ENCODE assay signal across 8 cellular contexts in genomic region chr7:73683056-73683915, GRCh38. TPM values are rescaled to one million over a fixed set of nuclear protein-coding genes. Genes with fewer than 3 reads are reported as not detected.
DNase-seq lines count a peak whose midpoint lies in the region; ATAC-seq and TF ChIP-seq lines count a peak whose summit lies in the region.

BUD23 (plus strand) TSS chr7:73683597; CDS start chr7:73683626, 29 bp downstream.
DNAJC30 (minus strand) TSS chr7:73683453; CDS start chr7:73683423, 30 bp downstream.

- H3K27ac ChIP-seq in GM23338 (ENCODE audit: low read depth), result peak within 1 kb of the TSS; percentile 94

- H3K4me1 Mint-ChIP-seq in GM23338 (peaks cover 17% of the 10 kb centered on the region), natural killer cell (peaks cover 30% of the 10 kb centered on the region in 2 donors)

- peaks cover 13% of the 10 kb centered on the region for H3K36me3 ChIP-seq in GM23338 (ENCODE audit: insufficient read depth)

- ATAC-seq in GM23338 (peak; percentile 91), natural killer cell (peak; percentile 96 to 98 (median 97))

- H3K79me2 ChIP-seq in GM23338 (replicated peaks; ENCODE audit: insufficient read depth), result peaks cover 83% of the 10 kb centered on the region

- H4K20me1 ChIP-seq in GM23338 (replicated peaks; ENCODE audit: insufficient read depth), result peaks cover 14% of the 10 kb centered on the region

- no peaks in the 10 kb centered on the region for H3K9me2 ChIP-seq in GM23338 (ENCODE audit: insufficient read depth)

- H3K4me3 Mint-ChIP-seq in GM23338, result peak within 1 kb of the TSS; percentile 95
- H3K4me3 Mint-ChIP-seq in natural killer cell, result peak within 1 kb of the TSS; percentile 99

- TF ChIP-seq CTCF in GM23338 (conservative IDR thresholded peaks at IDR 0.05; ENCODE audit: low read depth in 2 of 2), result no peak
- no peak for TF ChIP-seq CTCF in fibroblast of mammary gland (conservative IDR thresholded peaks at IDR 0.05; ENCODE audit: control insufficient read depth, insufficient read depth, low read depth, low read length)
- TF ChIP-seq CTCF in natural killer cell (IDR thresholded peaks at IDR 0.05), result no peak

- peaks cover 30% of the 10 kb centered on the region for H3K36me3 Mint-ChIP-seq in GM23338 (ENCODE audit: low read depth)
- no peaks in the 10 kb centered on the region for H3K36me3 Mint-ChIP-seq in natural killer cell

- peaks cover 9% of the 10 kb centered on the region for H3K4me1 ChIP-seq in GM23338 (ENCODE audit: insufficient read depth)

- H3K27me3 Mint-ChIP-seq in GM23338 (ENCODE audit: insufficient read depth, low read depth, poor library complexity) (peaks cover 11% of the 10 kb centered on the region), natural killer cell (ENCODE audit: low read depth in 2 of 2) (no peaks in the 10 kb centered on the region)

- H3F3A ChIP-seq in GM23338 (replicated peaks; ENCODE audit: low read depth), result no peaks in the 10 kb centered on the region

- H3K4me3 ChIP-seq in GM23338 (peak within 1 kb of the TSS; percentile 100), fibroblast of mammary gland (ENCODE audit: control insufficient read depth, low read depth, low read length) (peak within 1 kb of the TSS; percentile 99)

- no peaks in the 10 kb centered on the region for H3K27me3 ChIP-seq in GM23338 (ENCODE audit: insufficient read depth)

- H2AFZ ChIP-seq in GM23338, result peak within 1 kb of the TSS; percentile 98

- H3K27ac Mint-ChIP-seq in GM23338 (peak within 1 kb of the TSS; percentile 98), natural killer cell (peak within 1 kb of the TSS; percentile 94 to 97)

- no peaks in the 10 kb centered on the region; the same call in 2 of the 3 replicates for H3K9me3 Mint-ChIP-seq in GM23338
- no peaks in the 10 kb centered on the region for H3K9me3 Mint-ChIP-seq in natural killer cell

- intact Hi-C loops in natural killer cell (cut with micrococcal nuclease), result loop anchor here (1.0 to 5.0 kb wide), 2 partner anchors 34 to 55 kb away; partner anchors contain the start of genes ABHD11 and STX1A

- DNase-seq in Daoy (ENCODE audit: low read depth), result peak; percentile 100
- DNase-seq in GM23338 (ENCODE audit: low spot score), result peak; percentile 97
- DNase-seq in Kasumi-1 (lab: John Stamatoyannopoulos, UW), result peak; percentile 91
- peak; percentile 96 for DNase-seq in RKO (ENCODE audit: low spot score)
- DNase-seq in activated T-helper 1 cell treated with anti-CD3 and anti-CD28 coated beads, Interleukin-2, amount 50 U/mL, for 16 hours (ENCODE audit: low read depth in 1 of 2, low spot score in 1 of 2), result peak; percentile 91 to 97
- peak; percentile 93 for DNase-seq in fibroblast of mammary gland (ENCODE audit: low read depth)
- peak; percentile 86 for DNase-seq in natural killer cell
- DNase-seq in stimulated activated naive CD4-positive, alpha-beta T cell (lab: John Stamatoyannopoulos, UW), result peak; percentile 91 to 97 (median 96)

- H3K4me2 ChIP-seq in GM23338, result peak within 1 kb of the TSS; percentile 99

TF ChIP-seq in GM23338, 12 proteins besides CTCF, POLR2A, EP300 and RAD21:
- no peak for TF ChIP-seq STAT1 (IDR thresholded peaks at IDR 0.05; ENCODE audit: unreplicated experiment)
- TF ChIP-seq ZNF114 (CRISPR knock-in tag; IDR thresholded peaks at IDR 0.05), result no peak
- TF ChIP-seq CREB1 (CRISPR knock-in tag; IDR thresholded peaks at IDR 0.05; ENCODE audit: low read depth), result peak; percentile 97
- no peak for TF ChIP-seq ZNF331 (CRISPR knock-in tag; IDR thresholded peaks at IDR 0.05; ENCODE audit: low read depth)
- no peak for TF ChIP-seq ZNF462 (CRISPR knock-in tag; IDR thresholded peaks at IDR 0.05)
- TF ChIP-seq ETS1 (IDR thresholded peaks at IDR 0.05), result 0 out of 2 replicates have a peak, but pooled peaks have one; percentile 29
- peak; percentile 73 for TF ChIP-seq POLR2AphosphoS5 (IDR thresholded peaks at IDR 0.05; ENCODE audit: low read depth)
TF ChIP-seq in GM23338: peak in this region for 3.

RNA-seq across cellular contexts. Expression of gene BUD23, which starts in this region (rescaled TPM):
- total RNA-seq in Daoy (2014; rRNA removed; shearing (Covaris generic)), result 160 and 173 TPM in 2 replicates
- 57.2 and 62.1 TPM in 2 replicates for total RNA-seq in GM23338 (2014; rRNA removed; shearing (Covaris generic))
- 117 and 129 TPM in 2 replicates for polyA plus RNA-seq in GM23338 (2016; fragmentation: Nextera tagmentation; extraction: Ambion mirVana)
- 100 to 1,000 TPM in 1 of 3 donors, 10 to 100 TPM in 2; 93.1 to 101 (median 94.2) TPM for total RNA-seq in natural killer cell

RNA-seq across cellular contexts. Expression of gene DNAJC30, which starts in this region (rescaled TPM):
- total RNA-seq in Daoy (2014; rRNA removed; shearing (Covaris generic)), result 0.06 and 1.0 TPM in 2 replicates
- total RNA-seq in GM23338 (2014; rRNA removed; shearing (Covaris generic)), result 1.3 and 2.8 TPM in 2 replicates
- polyA plus RNA-seq in GM23338 (2016; fragmentation: Nextera tagmentation; extraction: Ambion mirVana), result 5.2 and 5.6 TPM in 2 replicates
- total RNA-seq in natural killer cell, result 1 to 10 TPM; 8.7 to 9.9 (median 9.3) TPM

Comparison
In these comparisons a context has a peak if more than half of its experiments do, and no peak if none do; other contexts are left out.
1. Peak in every context shown above with its lines: DNase-seq, ATAC-seq, H3K4me3 ChIP-seq and H3K27ac ChIP-seq.